8 cellular contexts compared by ENCODE assay signal in genomic region chr20:51526105-51526470, GRCh38.
DNase-seq lines count a peak whose midpoint lies in the region; ATAC-seq lines count a peak whose summit lies in the region.

No MANE protein-coding gene starts in this region.

- no peak overlapping the region for H3K27ac ChIP-seq in subcutaneous abdominal adipose tissue (ENCODE audit: low read depth, low read length)

- H3K36me3 Mint-ChIP-seq in activated naive CD4-positive, alpha-beta T cell treated with anti-CD3 and anti-CD28 coated beads, Interleukin-2, amount 10 ng/mL, durations not matched to agents 7 days and 5 days: peaks cover 40% of the 10 kb centered on the region
- H3K36me3 Mint-ChIP-seq in central memory CD8-positive, alpha-beta T cell (ENCODE audit: insufficient read depth): peaks cover 66% of the 10 kb centered on the region

- H3K27ac Mint-ChIP-seq in activated naive CD4-positive, alpha-beta T cell treated with anti-CD3 and anti-CD28 coated beads, Interleukin-2, amount 10 ng/mL, durations not matched to agents 7 days and 5 days: peak overlapping the region; percentile 84
- peak overlapping the region; percentile 92 for H3K27ac Mint-ChIP-seq in central memory CD8-positive, alpha-beta T cell (ENCODE audit: low read depth)

- no peak overlapping the region for H3K9ac ChIP-seq in subcutaneous abdominal adipose tissue (ENCODE audit: low read length in 5 of 5)

- H3K4me3 Mint-ChIP-seq in activated naive CD4-positive, alpha-beta T cell treated with anti-CD3 and anti-CD28 coated beads, Interleukin-2, amount 10 ng/mL, durations not matched to agents 7 days and 5 days: peak overlapping the region; percentile 54
- H3K4me3 Mint-ChIP-seq in central memory CD8-positive, alpha-beta T cell: peak overlapping the region; percentile 73

- H3K27me3 ChIP-seq in subcutaneous abdominal adipose tissue (ENCODE audit: control insufficient read depth in 5 of 5, insufficient read depth in 4 of 5, low read length in 5 of 5): no peaks in the 10 kb centered on the region

- H3K4me3 ChIP-seq in subcutaneous abdominal adipose tissue (ENCODE audit: low read depth in 1 of 5, low read length in 5 of 5): peak overlapping the region in 3 of 5 donors; percentile 26 to 44 (median 38)

- no peaks in the 10 kb centered on the region for H3K27me3 Mint-ChIP-seq in activated naive CD4-positive, alpha-beta T cell treated with anti-CD3 and anti-CD28 coated beads, Interleukin-2, amount 10 ng/mL, durations not matched to agents 7 days and 5 days
- H3K27me3 Mint-ChIP-seq in central memory CD8-positive, alpha-beta T cell: no peaks in the 10 kb centered on the region

- ATAC-seq in central memory CD8-positive, alpha-beta T cell (replicated peaks; ENCODE audit: extremely low read depth, poor library complexity, severe bottlenecking): no peak
- ATAC-seq in GM21526 (IDR thresholded peaks at IDR 0.05; ENCODE audit: low FRiP score, unreplicated experiment) (no peak), HG02973 (IDR thresholded peaks at IDR 0.05; ENCODE audit: unreplicated experiment) (no peak)

- peaks cover 83% of the 10 kb centered on the region for H3K4me1 Mint-ChIP-seq in activated naive CD4-positive, alpha-beta T cell treated with anti-CD3 and anti-CD28 coated beads, Interleukin-2, amount 10 ng/mL, durations not matched to agents 7 days and 5 days
- H3K4me1 Mint-ChIP-seq in central memory CD8-positive, alpha-beta T cell: peaks cover 87% of the 10 kb centered on the region

- CTCF ChIA-PET in activated naive CD4-positive, alpha-beta T cell treated with anti-CD3 and anti-CD28 coated beads, Interleukin-2, amount 10 ng/mL, durations not matched to agents 7 days and 5 days (lab: Charles Lee): interaction anchor here (1.1 to 2.0 kb wide), 2 partner anchors 13 to 15 kb away, joined by 4 to 6 read pairs; no protein-coding TSS in a partner anchor

- no peaks in the 10 kb centered on the region for H3K9me3 ChIP-seq in subcutaneous abdominal adipose tissue (ENCODE audit: control insufficient read depth in 5 of 5, low read length in 5 of 5)

- H3K4me1 ChIP-seq in subcutaneous abdominal adipose tissue (ENCODE audit: control insufficient read depth in 5 of 5, insufficient read depth in 5 of 5, low read length in 5 of 5): peaks cover 0 to 34% (median 8%) of the 10 kb centered on the region in 5 donors

- no peak for DNase-seq in activated naive CD4-positive, alpha-beta T cell treated with anti-CD3 and anti-CD28 coated beads, Interleukin-2, amount 10 ng/mL, durations not matched to agents 7 days and 5 days
- no peak for DNase-seq in activated naive CD4-positive, alpha-beta T cell treated with Interleukin-2 at 50 U/mL for 16 hours
- DNase-seq in NCI-H2107 treated with DMSO at 0.1 percent for 48 hours (lab: John Stamatoyannopoulos, UW; ENCODE audit: unreplicated experiment): peak; percentile 57
- DNase-seq in central memory CD8-positive, alpha-beta T cell (ENCODE audit: low spot score in 2 of 2): no peak
- DNase-seq in Ammon's horn (ENCODE audit: low spot score): no peak

- H3K36me3 ChIP-seq in subcutaneous abdominal adipose tissue (ENCODE audit: control insufficient read depth in 5 of 5, insufficient read depth in 5 of 5, low read length in 5 of 5): peaks cover 0 to 7% (median 0%) of the 10 kb centered on the region in 5 donors

- H3K9me3 Mint-ChIP-seq in activated naive CD4-positive, alpha-beta T cell treated with anti-CD3 and anti-CD28 coated beads, Interleukin-2, amount 10 ng/mL, durations not matched to agents 7 days and 5 days: no peaks in the 10 kb centered on the region
- no peaks in the 10 kb centered on the region for H3K9me3 Mint-ChIP-seq in central memory CD8-positive, alpha-beta T cell
